ENCODE assay signal across 25 cellular contexts in the genomic region with DNA sequence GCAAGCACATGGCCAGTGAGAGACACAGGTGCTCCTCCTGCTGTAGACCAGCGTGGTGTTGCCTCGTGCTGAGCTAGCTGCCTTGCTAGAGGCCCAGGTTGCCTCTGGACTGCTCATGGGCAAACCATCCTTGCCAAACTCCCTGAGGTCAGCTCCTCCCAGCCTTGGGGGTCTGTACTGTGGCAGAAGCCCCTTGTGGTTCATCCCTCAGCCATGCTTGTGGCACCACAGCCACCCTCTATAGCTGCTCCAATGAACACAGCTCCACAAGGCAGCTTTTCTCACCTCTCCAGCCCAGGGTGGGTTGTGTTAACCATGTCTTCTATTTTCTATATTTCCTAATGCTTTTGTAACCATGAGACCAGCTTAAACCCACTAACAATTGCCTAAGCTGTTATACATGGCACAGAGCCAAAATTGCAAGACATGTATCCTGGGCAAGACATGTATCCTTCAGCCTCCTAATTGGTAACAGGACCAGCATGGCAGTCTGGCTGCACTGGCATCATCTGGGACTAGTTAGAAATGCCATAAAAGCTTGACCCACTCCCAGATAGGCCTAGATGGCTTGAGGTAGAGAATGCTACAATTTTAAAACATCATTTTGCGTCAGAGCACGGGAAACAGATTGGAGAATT.
DNase-seq lines count a peak whose midpoint lies in the region; ATAC-seq, FAIRE-seq and TF ChIP-seq lines count a peak whose summit lies in the region.
"Had no signal": no experiment of that assay in that cellular context is flagged by ENCODE, and none has a peak within 500 bp of the region (broad histone marks: within the 10 kb centered on the region; RNA-seq: fewer than 3 reads in every experiment).

No MANE protein-coding gene starts in this region.

- no peak for TF ChIP-seq CTCF in coronary artery (IDR thresholded peaks at IDR 0.05)

- ATAC-seq in left lobe of liver (no peak), HG03025 (IDR thresholded peaks at IDR 0.05; ENCODE audit: low FRiP score, unreplicated experiment) (no peak)
- ATAC-seq: activated CD4-positive, alpha-beta T cell treated with anti-CD3 and anti-CD28 coated beads for 36 hours; left colon had no signal

- no peak overlapping the region for H3K4me3 ChIP-seq in coronary artery
- H3K4me3 ChIP-seq: adrenal gland; BLaER1 treated with 17β-estradiol and CSF1 and Interleukin-3, amounts not matched to agents 10 nM and 100 nM; Peyer's patch; right atrium auricular region; tibial nerve had no signal

- no peak for FAIRE-seq in GM12892 (lab: Jason Lieb, UNC)

- no peak for TF ChIP-seq POLR2A in GM12892 (IDR thresholded peaks at IDR 0.05; ENCODE audit: low read depth, low read length)

- no peak overlapping the region for H3K27ac ChIP-seq in coronary artery
- H3K27ac ChIP-seq: 22Rv1; BLaER1 treated with 17β-estradiol and CSF1 and Interleukin-3, amounts not matched to agents 10 nM and 100 nM; Peyer's patch; right atrium auricular region; tibial nerve had no signal

- DNase-seq in DMS 273 (lab: John Stamatoyannopoulos, UW; ENCODE audit: unreplicated experiment) (peak; percentile 51), DMS 273 treated with DMSO at 0.1 percent for 48 hours (lab: John Stamatoyannopoulos, UW) (no peak), LHCN-M2 (ENCODE audit: low read depth) (peak; percentile 31), coronary artery (ENCODE audit: low spot score) (peak; percentile 64), left lobe of liver (ENCODE audit: low spot score) (peak; percentile 33), GM12892 (ENCODE audit: insufficient read length) (no peak), DMS153 (lab: John Stamatoyannopoulos, UW) (no peak)
- DNase-seq: activated CD4-positive, alpha-beta T cell treated with anti-CD3 and anti-CD28 coated beads for 36 hours; activated effector memory CD4-positive, alpha-beta T cell treated with Interleukin-2 at 50 U/mL for 16 hours; adrenal gland; caudate nucleus; effector memory CD4-positive, alpha-beta T cell; foreskin melanocyte; left colon; NCI-H1048; NCI-H2081; NCI-H774; Peyer's patch; stimulated activated naive CD4-positive, alpha-beta T cell treated with Interleukin-2 at 50 U/mL for 16 hours; T-helper 9 cell had no signal

Comparison
In these comparisons a context has a peak if more than half of its experiments do, and no peak if none do; other contexts are left out.
1. DNase-seq: peak in DMS 273 (single experiment), LHCN-M2 (single experiment), coronary artery (single experiment) and left lobe of liver (single experiment); none in DMS 273 treated with DMSO at 0.1 percent for 48 hours (single experiment), GM12892 (single experiment) and DMS153 (single experiment).